22 cellular contexts compared by ENCODE assay signal in the genomic region with DNA sequence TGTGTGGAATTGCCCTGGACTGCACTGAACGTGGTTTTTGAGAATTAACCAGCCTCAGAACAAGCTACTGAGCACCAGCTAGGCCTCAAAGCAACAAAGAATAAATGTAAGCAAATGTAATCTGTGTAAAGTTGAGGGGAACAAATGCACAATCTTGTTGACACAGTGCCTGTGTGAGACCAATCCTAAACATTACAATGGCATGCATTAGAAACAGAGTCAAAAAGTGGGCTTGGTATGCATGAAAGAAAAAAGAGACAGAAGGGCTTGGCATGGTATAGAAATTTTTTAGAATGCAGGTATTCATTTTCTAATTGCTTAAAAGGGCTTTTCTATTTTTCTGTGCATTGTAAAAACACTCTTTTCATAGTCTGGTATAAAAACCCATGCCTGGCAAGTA.
DNase-seq lines count a peak whose midpoint lies in the region; ATAC-seq and TF ChIP-seq lines count a peak whose summit lies in the region.
"Had no signal": no experiment of that assay in that cellular context is flagged by ENCODE, and none has a peak within 500 bp of the region (broad histone marks: within the 10 kb centered on the region; RNA-seq: fewer than 3 reads in every experiment).

No MANE protein-coding gene starts in this region.

- H3K4me1 ChIP-seq in HAP-1 (peaks cover 50% of the 10 kb centered on the region), esophagus muscularis mucosa (no peaks in the 10 kb centered on the region)
- H3K4me1 ChIP-seq: BE2C, BLaER1 had no signal

- intact Hi-C loops in esophagus muscularis mucosa (cut with DNase I), result no loop called here

- no peaks in the 10 kb centered on the region for H3K9me3 ChIP-seq in HAP-1
- H3K9me3 ChIP-seq in esophagus muscularis mucosa, result no peaks in the 10 kb centered on the region
- H3K9me3 ChIP-seq: BE2C, BLaER1 had no signal

- TF ChIP-seq POLR2A in esophagus muscularis mucosa (IDR thresholded peaks at IDR 0.05; ENCODE audit: low read depth), result no peak

- no peaks in the 10 kb centered on the region for H3K36me3 ChIP-seq in HAP-1 (replicated peaks)
- H3K36me3 ChIP-seq in esophagus muscularis mucosa, result no peaks in the 10 kb centered on the region
- H3K36me3 ChIP-seq: BE2C, BLaER1 had no signal

- no peaks in the 10 kb centered on the region for H3K27me3 ChIP-seq in HAP-1 (ENCODE audit: low read depth)
- H3K27me3 ChIP-seq in esophagus muscularis mucosa, result no peaks in the 10 kb centered on the region
- H3K27me3 ChIP-seq: BE2C, BLaER1 had no signal

- no peak for TF ChIP-seq EP300 in esophagus muscularis mucosa (IDR thresholded peaks at IDR 0.05)

- H3K27ac ChIP-seq in esophagus muscularis mucosa (replicated peaks in 1 of 4), result no peak overlapping the region
- H3K27ac ChIP-seq: BLaER1 had no signal

- no peak overlapping the region for H3K4me3 ChIP-seq in HAP-1
- no peak overlapping the region for H3K4me3 ChIP-seq in esophagus muscularis mucosa
- H3K4me3 ChIP-seq: BLaER1, GM12878 had no signal

- WGBS in esophagus muscularis mucosa, result 56% methylated on average over 1 of the region's 1 CpG

- no peak for TF ChIP-seq CTCF in esophagus muscularis mucosa (IDR thresholded peaks at IDR 0.05)

- DNase-seq in HAP-1 (ENCODE audit: low spot score in 2 of 2) (peak; percentile 59 to 99), esophagus muscularis mucosa (ENCODE audit: extremely low spot score) (peak; percentile 5), NCI-H1092 treated with DMSO at 0.1 percent for 48 hours (lab: John Stamatoyannopoulos, UW) (no peak)
- no peak for DNase-seq in activated effector memory CD4-positive, alpha-beta T cell treated with anti-CD3 and anti-CD28 coated beads, Interleukin-2, amount 50 U/mL, for 16 hours
- DNase-seq: 8988T; ACHN; BE2C; C1 segment of cervical spinal cord; CD4-positive, alpha-beta memory T cell; CD4-positive, CD25-positive, alpha-beta regulatory T cell; CD8-positive, alpha-beta memory T cell; COR-L47; DMS 273 treated with DMSO at 0.1 percent for 48 hours; DMS153; DMS53; DMS79; DND-41; EL; GDM1 had no signal

- in situ Hi-C loops in HAP-1 (cut with MboI; ENCODE audit: low sequenced_read_pairs), result no loop called here

- no peak for ATAC-seq in GM18520 (IDR thresholded peaks at IDR 0.05; ENCODE audit: unreplicated experiment)
- ATAC-seq: GM12878 had no signal

Comparison
In these comparisons a context has a peak if more than half of its experiments do, and no peak if none do; other contexts are left out.
1. DNase-seq: peak in HAP-1 (2 of 2) and esophagus muscularis mucosa (single experiment); none in NCI-H1092 treated with DMSO at 0.1 percent for 48 hours (single experiment) and activated effector memory CD4-positive, alpha-beta T cell treated with anti-CD3 and anti-CD28 coated beads, Interleukin-2, amount 50 U/mL, for 16 hours (single experiment).